1 cellular context compared by ENCODE assay signal in the genomic region with DNA sequence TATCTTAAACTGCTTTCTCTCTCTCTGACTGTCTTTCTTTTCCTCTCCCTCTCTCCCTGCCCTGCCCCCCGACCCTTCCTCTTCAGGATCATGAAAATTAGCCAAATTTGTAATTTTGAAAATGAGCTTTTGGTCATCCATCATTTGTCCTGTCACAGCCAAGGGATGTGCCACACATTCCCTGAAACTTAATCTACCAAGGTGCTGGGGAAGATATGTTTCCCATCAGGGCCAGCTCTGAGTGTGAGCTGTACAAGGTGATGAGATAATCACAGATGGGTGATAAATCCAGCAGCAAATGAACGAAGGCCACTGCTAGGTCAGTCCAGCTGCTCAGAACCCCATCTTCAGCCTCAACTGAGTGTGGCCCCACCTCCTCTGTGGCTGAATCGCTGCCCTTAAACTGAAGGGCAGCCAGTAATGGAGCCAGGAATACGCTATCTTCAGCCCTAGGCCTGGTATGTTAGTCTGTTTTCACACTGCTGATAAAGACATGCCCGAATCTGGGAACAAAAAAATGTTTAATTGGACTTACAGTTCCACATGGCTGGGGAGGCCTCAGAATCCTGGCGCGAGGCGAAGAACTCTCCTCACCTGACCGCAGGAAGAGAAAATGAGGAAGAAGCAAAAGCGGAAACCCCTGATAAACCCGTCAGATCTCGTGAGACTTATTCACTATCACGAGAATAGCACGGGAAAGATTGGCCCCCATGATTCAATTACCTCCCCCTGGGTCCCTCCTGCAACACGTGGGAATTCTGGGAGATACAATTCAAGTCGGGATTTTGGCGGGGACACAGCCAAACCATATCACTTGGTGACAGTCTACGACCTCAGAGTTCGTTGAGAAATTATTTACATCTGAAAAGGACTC.
TF ChIP-seq lines count a peak whose summit lies in the region.

No MANE protein-coding gene starts in this region.

TF ChIP-seq in K562, 482 proteins besides CTCF, POLR2A, EP300 and RAD21 (continued from another document and continues in another):
- TF ChIP-seq, protein P1, sequence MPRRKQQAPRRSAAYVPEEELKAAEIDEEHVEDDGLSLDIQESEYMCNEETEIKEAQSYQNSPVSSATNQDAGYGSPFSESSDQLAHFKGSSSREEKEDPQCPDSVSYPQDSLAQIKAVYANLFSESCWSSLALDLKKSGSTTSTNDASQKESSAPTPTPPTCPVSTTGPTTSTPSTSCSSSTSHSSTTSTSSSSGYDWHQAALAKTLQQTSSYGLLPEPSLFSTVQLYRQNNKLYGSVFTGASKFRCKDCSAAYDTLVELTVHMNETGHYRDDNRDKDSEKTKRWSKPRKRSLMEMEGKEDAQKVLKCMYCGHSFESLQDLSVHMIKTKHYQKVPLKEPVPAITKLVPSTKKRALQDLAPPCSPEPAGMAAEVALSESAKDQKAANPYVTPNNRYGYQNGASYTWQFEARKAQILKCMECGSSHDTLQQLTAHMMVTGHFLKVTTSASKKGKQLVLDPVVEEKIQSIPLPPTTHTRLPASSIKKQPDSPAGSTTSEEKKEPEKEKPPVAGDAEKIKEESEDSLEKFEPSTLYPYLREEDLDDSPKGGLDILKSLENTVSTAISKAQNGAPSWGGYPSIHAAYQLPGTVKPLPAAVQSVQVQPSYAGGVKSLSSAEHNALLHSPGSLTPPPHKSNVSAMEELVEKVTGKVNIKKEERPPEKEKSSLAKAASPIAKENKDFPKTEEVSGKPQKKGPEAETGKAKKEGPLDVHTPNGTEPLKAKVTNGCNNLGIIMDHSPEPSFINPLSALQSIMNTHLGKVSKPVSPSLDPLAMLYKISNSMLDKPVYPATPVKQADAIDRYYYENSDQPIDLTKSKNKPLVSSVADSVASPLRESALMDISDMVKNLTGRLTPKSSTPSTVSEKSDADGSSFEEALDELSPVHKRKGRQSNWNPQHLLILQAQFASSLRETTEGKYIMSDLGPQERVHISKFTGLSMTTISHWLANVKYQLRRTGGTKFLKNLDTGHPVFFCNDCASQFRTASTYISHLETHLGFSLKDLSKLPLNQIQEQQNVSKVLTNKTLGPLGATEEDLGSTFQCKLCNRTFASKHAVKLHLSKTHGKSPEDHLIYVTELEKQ (CRISPR knock-in tag; IDR thresholded peaks at IDR 0.05) = no peak
- TF ChIP-seq, protein P2, sequence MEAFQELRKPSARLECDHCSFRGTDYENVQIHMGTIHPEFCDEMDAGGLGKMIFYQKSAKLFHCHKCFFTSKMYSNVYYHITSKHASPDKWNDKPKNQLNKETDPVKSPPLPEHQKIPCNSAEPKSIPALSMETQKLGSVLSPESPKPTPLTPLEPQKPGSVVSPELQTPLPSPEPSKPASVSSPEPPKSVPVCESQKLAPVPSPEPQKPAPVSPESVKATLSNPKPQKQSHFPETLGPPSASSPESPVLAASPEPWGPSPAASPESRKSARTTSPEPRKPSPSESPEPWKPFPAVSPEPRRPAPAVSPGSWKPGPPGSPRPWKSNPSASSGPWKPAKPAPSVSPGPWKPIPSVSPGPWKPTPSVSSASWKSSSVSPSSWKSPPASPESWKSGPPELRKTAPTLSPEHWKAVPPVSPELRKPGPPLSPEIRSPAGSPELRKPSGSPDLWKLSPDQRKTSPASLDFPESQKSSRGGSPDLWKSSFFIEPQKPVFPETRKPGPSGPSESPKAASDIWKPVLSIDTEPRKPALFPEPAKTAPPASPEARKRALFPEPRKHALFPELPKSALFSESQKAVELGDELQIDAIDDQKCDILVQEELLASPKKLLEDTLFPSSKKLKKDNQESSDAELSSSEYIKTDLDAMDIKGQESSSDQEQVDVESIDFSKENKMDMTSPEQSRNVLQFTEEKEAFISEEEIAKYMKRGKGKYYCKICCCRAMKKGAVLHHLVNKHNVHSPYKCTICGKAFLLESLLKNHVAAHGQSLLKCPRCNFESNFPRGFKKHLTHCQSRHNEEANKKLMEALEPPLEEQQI (IDR thresholded peaks at IDR 0.05) = 0 out of 2 replicates have a peak, but pooled peaks have one; percentile 17
- peak; percentile 37; the same call in 1 of the 2 replicates for TF ChIP-seq ESRRA (IDR thresholded peaks at IDR 0.05; ENCODE audit: borderline replicate concordance, low read depth)
- TF ChIP-seq TBP (optimal IDR thresholded peaks at IDR 0.05; ENCODE audit: low read depth, low read length) = peak; percentile 54
- peak; percentile 60 for TF ChIP-seq CBFA2T3 (IDR thresholded peaks at IDR 0.05)
- TF ChIP-seq TEAD4 (IDR thresholded peaks at IDR 0.05; ENCODE audit: low read length) = peak; percentile 51
- no peak for TF ChIP-seq TEAD4 (CRISPR knock-in tag; IDR thresholded peaks at IDR 0.05; ENCODE audit: borderline replicate concordance)
- TF ChIP-seq TAF1 (IDR thresholded peaks at IDR 0.05; ENCODE audit: control insufficient read depth, extremely low read depth, insufficient read depth, low read length, severe bottlenecking) = peak; percentile 63
- TF ChIP-seq CREBBP (IDR thresholded peaks at IDR 0.05; ENCODE audit: low read depth, low read length) = no peak
- no peak for TF ChIP-seq ZNF507 (tag; conservative IDR thresholded peaks at IDR 0.05)
- TF ChIP-seq TFAM (CRISPR knock-in tag; conservative IDR thresholded peaks at IDR 0.05) = no peak
- TF ChIP-seq ARID1B (IDR thresholded peaks at IDR 0.05) = 0 out of 2 replicates have a peak, but pooled peaks have one; percentile 23
- TF ChIP-seq, protein P3, sequence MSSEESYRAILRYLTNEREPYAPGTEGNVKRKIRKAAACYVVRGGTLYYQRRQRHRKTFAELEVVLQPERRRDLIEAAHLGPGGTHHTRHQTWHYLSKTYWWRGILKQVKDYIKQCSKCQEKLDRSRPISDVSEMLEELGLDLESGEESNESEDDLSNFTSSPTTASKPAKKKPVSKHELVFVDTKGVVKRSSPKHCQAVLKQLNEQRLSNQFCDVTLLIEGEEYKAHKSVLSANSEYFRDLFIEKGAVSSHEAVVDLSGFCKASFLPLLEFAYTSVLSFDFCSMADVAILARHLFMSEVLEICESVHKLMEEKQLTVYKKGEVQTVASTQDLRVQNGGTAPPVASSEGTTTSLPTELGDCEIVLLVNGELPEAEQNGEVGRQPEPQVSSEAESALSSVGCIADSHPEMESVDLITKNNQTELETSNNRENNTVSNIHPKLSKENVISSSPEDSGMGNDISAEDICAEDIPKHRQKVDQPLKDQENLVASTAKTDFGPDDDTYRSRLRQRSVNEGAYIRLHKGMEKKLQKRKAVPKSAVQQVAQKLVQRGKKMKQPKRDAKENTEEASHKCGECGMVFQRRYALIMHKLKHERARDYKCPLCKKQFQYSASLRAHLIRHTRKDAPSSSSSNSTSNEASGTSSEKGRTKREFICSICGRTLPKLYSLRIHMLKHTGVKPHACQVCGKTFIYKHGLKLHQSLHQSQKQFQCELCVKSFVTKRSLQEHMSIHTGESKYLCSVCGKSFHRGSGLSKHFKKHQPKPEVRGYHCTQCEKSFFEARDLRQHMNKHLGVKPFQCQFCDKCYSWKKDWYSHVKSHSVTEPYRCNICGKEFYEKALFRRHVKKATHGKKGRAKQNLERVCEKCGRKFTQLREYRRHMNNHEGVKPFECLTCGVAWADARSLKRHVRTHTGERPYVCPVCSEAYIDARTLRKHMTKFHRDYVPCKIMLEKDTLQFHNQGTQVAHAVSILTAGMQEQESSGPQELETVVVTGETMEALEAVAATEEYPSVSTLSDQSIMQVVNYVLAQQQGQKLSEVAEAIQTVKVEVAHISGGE (CRISPR knock-in tag; IDR thresholded peaks at IDR 0.05) = no peak
- no peak for TF ChIP-seq KLF16 (IDR thresholded peaks at IDR 0.05)
- TF ChIP-seq CAMTA2 (CRISPR knock-in tag; conservative IDR thresholded peaks at IDR 0.05) = no peak
- TF ChIP-seq, protein P4, sequence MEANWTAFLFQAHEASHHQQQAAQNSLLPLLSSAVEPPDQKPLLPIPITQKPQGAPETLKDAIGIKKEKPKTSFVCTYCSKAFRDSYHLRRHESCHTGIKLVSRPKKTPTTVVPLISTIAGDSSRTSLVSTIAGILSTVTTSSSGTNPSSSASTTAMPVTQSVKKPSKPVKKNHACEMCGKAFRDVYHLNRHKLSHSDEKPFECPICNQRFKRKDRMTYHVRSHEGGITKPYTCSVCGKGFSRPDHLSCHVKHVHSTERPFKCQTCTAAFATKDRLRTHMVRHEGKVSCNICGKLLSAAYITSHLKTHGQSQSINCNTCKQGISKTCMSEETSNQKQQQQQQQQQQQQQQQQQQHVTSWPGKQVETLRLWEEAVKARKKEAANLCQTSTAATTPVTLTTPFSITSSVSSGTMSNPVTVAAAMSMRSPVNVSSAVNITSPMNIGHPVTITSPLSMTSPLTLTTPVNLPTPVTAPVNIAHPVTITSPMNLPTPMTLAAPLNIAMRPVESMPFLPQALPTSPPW (CRISPR knock-in tag; IDR thresholded peaks at IDR 0.05) = 0 out of 2 replicates have a peak, but pooled peaks have one; percentile 27
- no peak for TF ChIP-seq ZNF668 (CRISPR knock-in tag; IDR thresholded peaks at IDR 0.05)
- TF ChIP-seq, protein P5, sequence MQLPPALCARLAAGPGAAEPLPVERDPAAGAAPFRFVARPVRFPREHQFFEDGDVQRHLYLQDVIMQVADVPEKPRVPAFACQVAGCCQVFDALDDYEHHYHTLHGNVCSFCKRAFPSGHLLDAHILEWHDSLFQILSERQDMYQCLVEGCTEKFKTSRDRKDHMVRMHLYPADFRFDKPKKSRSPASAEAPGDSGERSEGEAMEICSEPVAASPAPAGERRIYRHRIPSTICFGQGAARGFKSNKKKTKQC (CRISPR knock-in tag; IDR thresholded peaks at IDR 0.05) = no peak
- TF ChIP-seq MAFG (tag; conservative IDR thresholded peaks at IDR 0.05) = no peak
- TF ChIP-seq RBBP5 (IDR thresholded peaks at IDR 0.05; ENCODE audit: borderline replicate concordance, insufficient read depth, low read length, poor library complexity, severe bottlenecking) = peak; percentile 36
- TF ChIP-seq CBX3 (IDR thresholded peaks at IDR 0.05; ENCODE audit: borderline replicate concordance in 1 of 2, low read length in 2 of 2) = 0 out of 3 replicates have a peak, but pooled peaks of 1 of the 2 experiments have one; percentile 17
- no peak for TF ChIP-seq ETV1 (tag; conservative IDR thresholded peaks at IDR 0.05; ENCODE audit: low read depth)
- TF ChIP-seq SPI1 (IDR thresholded peaks at IDR 0.05; ENCODE audit: borderline replicate concordance, low read depth, low read length) = peak; percentile 81
- TF ChIP-seq ZNF717 (CRISPR knock-in tag; IDR thresholded peaks at IDR 0.05) = no peak
- TF ChIP-seq NBN (IDR thresholded peaks at IDR 0.05; ENCODE audit: low read depth) = no peak
- no peak for TF ChIP-seq JUND (IDR thresholded peaks at IDR 0.05; ENCODE audit: borderline replicate concordance, low read depth, low read length)
- TF ChIP-seq JUND (tag; IDR thresholded peaks at IDR 0.05; ENCODE audit: borderline replicate concordance, low read depth, low read length) = no peak
- TF ChIP-seq, protein P6, sequence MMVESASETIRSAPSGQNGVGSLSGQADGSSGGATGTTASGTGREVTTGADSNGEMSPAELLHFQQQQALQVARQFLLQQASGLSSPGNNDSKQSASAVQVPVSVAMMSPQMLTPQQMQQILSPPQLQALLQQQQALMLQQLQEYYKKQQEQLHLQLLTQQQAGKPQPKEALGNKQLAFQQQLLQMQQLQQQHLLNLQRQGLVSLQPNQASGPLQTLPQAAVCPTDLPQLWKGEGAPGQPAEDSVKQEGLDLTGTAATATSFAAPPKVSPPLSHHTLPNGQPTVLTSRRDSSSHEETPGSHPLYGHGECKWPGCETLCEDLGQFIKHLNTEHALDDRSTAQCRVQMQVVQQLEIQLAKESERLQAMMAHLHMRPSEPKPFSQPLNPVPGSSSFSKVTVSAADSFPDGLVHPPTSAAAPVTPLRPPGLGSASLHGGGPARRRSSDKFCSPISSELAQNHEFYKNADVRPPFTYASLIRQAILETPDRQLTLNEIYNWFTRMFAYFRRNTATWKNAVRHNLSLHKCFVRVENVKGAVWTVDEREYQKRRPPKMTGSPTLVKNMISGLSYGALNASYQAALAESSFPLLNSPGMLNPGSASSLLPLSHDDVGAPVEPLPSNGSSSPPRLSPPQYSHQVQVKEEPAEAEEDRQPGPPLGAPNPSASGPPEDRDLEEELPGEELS (CRISPR knock-in tag; IDR thresholded peaks at IDR 0.05; ENCODE audit: borderline replicate concordance) = no peak
- no peak for TF ChIP-seq ZNF253 (CRISPR knock-in tag; conservative IDR thresholded peaks at IDR 0.05)
- no peak for TF ChIP-seq MEF2D (tag; conservative IDR thresholded peaks at IDR 0.05; ENCODE audit: low read depth)
- peak; percentile 83 for TF ChIP-seq KDM5B (IDR thresholded peaks at IDR 0.05; ENCODE audit: insufficient replicate concordance, low read depth, low read length)
- TF ChIP-seq NR2C1 (IDR thresholded peaks at IDR 0.05) = 0 out of 2 replicates have a peak, but pooled peaks have one; percentile 35
- peak; percentile 46; the same call in 1 of the 2 replicates for TF ChIP-seq NR2C1 (tag; IDR thresholded peaks at IDR 0.05)
- TF ChIP-seq, protein P7, sequence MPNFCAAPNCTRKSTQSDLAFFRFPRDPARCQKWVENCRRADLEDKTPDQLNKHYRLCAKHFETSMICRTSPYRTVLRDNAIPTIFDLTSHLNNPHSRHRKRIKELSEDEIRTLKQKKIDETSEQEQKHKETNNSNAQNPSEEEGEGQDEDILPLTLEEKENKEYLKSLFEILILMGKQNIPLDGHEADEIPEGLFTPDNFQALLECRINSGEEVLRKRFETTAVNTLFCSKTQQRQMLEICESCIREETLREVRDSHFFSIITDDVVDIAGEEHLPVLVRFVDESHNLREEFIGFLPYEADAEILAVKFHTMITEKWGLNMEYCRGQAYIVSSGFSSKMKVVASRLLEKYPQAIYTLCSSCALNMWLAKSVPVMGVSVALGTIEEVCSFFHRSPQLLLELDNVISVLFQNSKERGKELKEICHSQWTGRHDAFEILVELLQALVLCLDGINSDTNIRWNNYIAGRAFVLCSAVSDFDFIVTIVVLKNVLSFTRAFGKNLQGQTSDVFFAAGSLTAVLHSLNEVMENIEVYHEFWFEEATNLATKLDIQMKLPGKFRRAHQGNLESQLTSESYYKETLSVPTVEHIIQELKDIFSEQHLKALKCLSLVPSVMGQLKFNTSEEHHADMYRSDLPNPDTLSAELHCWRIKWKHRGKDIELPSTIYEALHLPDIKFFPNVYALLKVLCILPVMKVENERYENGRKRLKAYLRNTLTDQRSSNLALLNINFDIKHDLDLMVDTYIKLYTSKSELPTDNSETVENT (CRISPR knock-in tag; IDR thresholded peaks at IDR 0.05) = no peak
- TF ChIP-seq CHD2 (IDR thresholded peaks at IDR 0.05; ENCODE audit: low read depth, low read length) = peak; percentile 94
- TF ChIP-seq NCOA6 (IDR thresholded peaks at IDR 0.05) = no peak
- TF ChIP-seq HCFC1 (IDR thresholded peaks at IDR 0.05; ENCODE audit: low read depth, low read length) = no peak
- TF ChIP-seq, protein P8, sequence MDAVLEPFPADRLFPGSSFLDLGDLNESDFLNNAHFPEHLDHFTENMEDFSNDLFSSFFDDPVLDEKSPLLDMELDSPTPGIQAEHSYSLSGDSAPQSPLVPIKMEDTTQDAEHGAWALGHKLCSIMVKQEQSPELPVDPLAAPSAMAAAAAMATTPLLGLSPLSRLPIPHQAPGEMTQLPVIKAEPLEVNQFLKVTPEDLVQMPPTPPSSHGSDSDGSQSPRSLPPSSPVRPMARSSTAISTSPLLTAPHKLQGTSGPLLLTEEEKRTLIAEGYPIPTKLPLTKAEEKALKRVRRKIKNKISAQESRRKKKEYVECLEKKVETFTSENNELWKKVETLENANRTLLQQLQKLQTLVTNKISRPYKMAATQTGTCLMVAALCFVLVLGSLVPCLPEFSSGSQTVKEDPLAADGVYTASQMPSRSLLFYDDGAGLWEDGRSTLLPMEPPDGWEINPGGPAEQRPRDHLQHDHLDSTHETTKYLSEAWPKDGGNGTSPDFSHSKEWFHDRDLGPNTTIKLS (IDR thresholded peaks at IDR 0.05; ENCODE audit: borderline replicate concordance, low read depth) = peak; percentile 50; the same call in 1 of the 2 replicates
- peak; percentile 41; the same call in 1 of the 2 replicates for TF ChIP-seq CC2D1A (IDR thresholded peaks at IDR 0.05)
- peak; percentile 75 for TF ChIP-seq MEIS2 (IDR thresholded peaks at IDR 0.05; ENCODE audit: partially characterized antibody)
- TF ChIP-seq ARNT (IDR thresholded peaks at IDR 0.05) = peak in 1 of 2 experiments; percentile 19; a peak in 1 of 4 replicates
- TF ChIP-seq ZNF239 (CRISPR knock-in tag; IDR thresholded peaks at IDR 0.05) = no peak
- TF ChIP-seq MBD2 (IDR thresholded peaks at IDR 0.05; ENCODE audit: borderline replicate concordance, low read depth) = no peak
